In the genomic region with DNA sequence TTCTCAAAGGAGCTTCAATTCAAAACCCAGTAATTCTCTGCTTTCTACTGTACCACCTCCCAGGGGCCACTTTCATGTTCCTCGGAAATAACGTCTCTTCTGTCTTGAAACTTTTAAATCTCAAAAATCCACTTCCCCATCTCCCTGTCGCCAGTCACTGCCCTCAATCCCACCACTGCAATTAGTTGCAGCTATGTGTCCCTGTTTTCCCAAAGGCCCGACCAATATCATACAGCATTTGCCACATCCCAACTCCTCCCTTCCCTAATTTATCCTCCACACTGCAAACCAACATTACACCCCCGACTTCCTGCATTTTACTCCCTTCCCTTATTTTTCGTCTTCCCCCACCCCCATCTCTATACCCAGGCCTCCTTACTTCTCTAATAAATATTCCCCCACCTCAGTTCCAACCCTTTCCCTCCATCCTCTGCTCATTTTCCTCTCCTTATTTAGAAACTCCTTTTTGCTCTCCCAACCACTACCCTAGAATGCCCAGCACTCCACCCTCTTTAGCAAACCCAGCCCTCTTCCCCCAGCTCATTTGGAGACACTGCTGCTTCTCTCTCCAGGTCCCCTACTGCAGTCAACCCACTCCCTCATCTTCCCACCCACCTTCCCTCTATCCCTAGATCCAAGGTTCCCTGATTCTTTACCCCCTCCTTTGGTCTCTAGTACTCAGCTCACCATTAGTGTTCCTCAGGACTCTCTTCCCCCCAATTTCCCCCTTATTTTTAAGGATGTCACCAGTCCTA, we compare ENCODE assay signal across 8 cellular contexts. TPM values are rescaled to one million over a fixed set of nuclear protein-coding genes. Genes with fewer than 3 reads are reported as not detected.
DNase-seq lines count a peak whose midpoint lies in the region; ATAC-seq and TF ChIP-seq lines count a peak whose summit lies in the region.

No MANE protein-coding gene starts in this region.

- no peaks in the 10 kb centered on the region for H3K36me3 ChIP-seq in fibroblast of lung (ENCODE audit: control insufficient read depth, insufficient read depth, low read length)
- no peaks in the 10 kb centered on the region for H3K36me3 ChIP-seq in naive thymus-derived CD4-positive, alpha-beta T cell (ENCODE audit: control insufficient read depth in 2 of 3, insufficient read depth in 3 of 3, low read length in 3 of 3)

- H3K27me3 Mint-ChIP-seq in CD14-positive monocyte (ENCODE audit: low read depth in 3 of 3): peaks cover 0 to 7% (median 1%) of the 10 kb centered on the region in 3 donors
- peaks cover 0 to 18% (median 5%) of the 10 kb centered on the region in 5 donors for H3K27me3 Mint-ChIP-seq in naive thymus-derived CD4-positive, alpha-beta T cell

- H3K27me3 ChIP-seq in fibroblast of lung (ENCODE audit: control insufficient read depth, insufficient read depth, low read length): no peaks in the 10 kb centered on the region
- H3K27me3 ChIP-seq in naive thymus-derived CD4-positive, alpha-beta T cell (ENCODE audit: control insufficient read depth in 2 of 2, insufficient read depth in 2 of 2, low read length in 2 of 2): no peaks in the 10 kb centered on the region

- no peak overlapping the region for H2AFZ ChIP-seq in fibroblast of lung (ENCODE audit: low read length)

- no peaks in the 10 kb centered on the region for H4K20me1 ChIP-seq in fibroblast of lung (ENCODE audit: control insufficient read depth, extremely low read depth, insufficient read depth, low read length)

- ATAC-seq in naive thymus-derived CD4-positive, alpha-beta T cell: no peak
- ATAC-seq in HG03442 (IDR thresholded peaks at IDR 0.05; ENCODE audit: unreplicated experiment): no peak

- H3K4me1 ChIP-seq in fibroblast of lung (ENCODE audit: control insufficient read depth, extremely low read depth, insufficient read depth, low read length): peaks cover 18% of the 10 kb centered on the region
- H3K4me1 ChIP-seq in naive thymus-derived CD4-positive, alpha-beta T cell (ENCODE audit: control insufficient read depth in 2 of 2, insufficient read depth in 2 of 2, low read length in 2 of 2): peaks cover 16 to 26% of the 10 kb centered on the region in 2 donors

- H3K4me2 ChIP-seq in fibroblast of lung (ENCODE audit: extremely low read depth, insufficient read depth, low read length): peak overlapping the region; percentile 95

- H3K4me3 ChIP-seq in fibroblast of lung (replicated peaks in 1 of 4; ENCODE audit: control extremely low read depth in 1 of 4, insufficient read depth in 1 of 4, low read depth in 3 of 4, low read length in 4 of 4): peak overlapping the region; percentile 70 to 93 (median 78)
- H3K4me3 ChIP-seq in naive thymus-derived CD4-positive, alpha-beta T cell (ENCODE audit: low read length): peak overlapping the region; percentile 63

- no peaks in the 10 kb centered on the region for H3K36me3 Mint-ChIP-seq in CD14-positive monocyte
- H3K36me3 Mint-ChIP-seq in naive thymus-derived CD4-positive, alpha-beta T cell: peaks cover 0 to 2% (median 0%) of the 10 kb centered on the region in 5 donors

- no peaks in the 10 kb centered on the region for H3K9me3 Mint-ChIP-seq in CD14-positive monocyte
- peaks cover 0 to 3% (median 0%) of the 10 kb centered on the region in 11 donors for H3K9me3 Mint-ChIP-seq in naive thymus-derived CD4-positive, alpha-beta T cell

- intact Hi-C loops in CD14-positive monocyte (cut with micrococcal nuclease): loop anchor here (2.0 to 10.0 kb wide), 2 partner anchors 71 to 1517 kb away; partner anchors contain the start of genes MYO9A (in 1 of the 2) and SENP8 (in 1 of the 2)
- intact Hi-C loops in naive thymus-derived CD4-positive, alpha-beta T cell (cut with micrococcal nuclease): loop anchor here (2.0 to 10.0 kb wide), 5 partner anchors 363 to 1820 kb away; partner anchors contain the start of genes PML (in 2 of the 2), STOML1 (in 2 of the 2), ARIH1 (in 1 of the 2) and HEXA (in 1 of the 2)

- peak overlapping the region; percentile 89 for H3K9ac ChIP-seq in fibroblast of lung (ENCODE audit: insufficient read depth, low read length)

- H3K4me1 Mint-ChIP-seq in CD14-positive monocyte: peaks cover 71% of the 10 kb centered on the region
- peaks cover 37 to 67% (median 51%) of the 10 kb centered on the region in 7 donors for H3K4me1 Mint-ChIP-seq in naive thymus-derived CD4-positive, alpha-beta T cell

- H3K27ac ChIP-seq in fibroblast of lung (ENCODE audit: insufficient read depth, low read length): peak overlapping the region; percentile 79
- peak overlapping the region; percentile 74 for H3K27ac ChIP-seq in naive thymus-derived CD4-positive, alpha-beta T cell (ENCODE audit: low read depth, low read length)

- POLR2A ChIA-PET in naive thymus-derived CD4-positive, alpha-beta T cell (lab: Charles Lee): interaction anchor here (1.2 kb wide), 1 partner anchor 15 kb away, joined by 4 read pairs; no protein-coding TSS in a partner anchor

- peaks cover 56% of the 10 kb centered on the region for H3K79me2 ChIP-seq in fibroblast of lung (ENCODE audit: control insufficient read depth, insufficient read depth, low read length)

- H3K27ac Mint-ChIP-seq in CD14-positive monocyte: peak overlapping the region; percentile 82 to 93 (median 87)
- H3K27ac Mint-ChIP-seq in naive thymus-derived CD4-positive, alpha-beta T cell: peak overlapping the region in 8 of 9 donors; percentile 2 to 93 (median 72)

- TF ChIP-seq CTCF in CD14-positive monocyte (IDR thresholded peaks at IDR 0.05): no peak
- TF ChIP-seq CTCF in fibroblast of lung (conservative IDR thresholded peaks at IDR 0.05 in 1 of 2, IDR thresholded peaks at IDR 0.05 in 1 of 2; ENCODE audit: low read depth in 1 of 2, low read length in 2 of 2): no peak

- DNase-seq in CD14-positive monocyte (ENCODE audit: low spot score) (no peak), HT-29 (ENCODE audit: low spot score) (peak; percentile 36), UCSD-AML1 (lab: John Stamatoyannopoulos, UW; ENCODE audit: unreplicated experiment) (peak; percentile 29), fibroblast of lung (ENCODE audit: low read depth in 2 of 2) (peak; percentile 72 to 76), cerebellar nuclear complex (lab: John Stamatoyannopoulos, UW) (no peak), COLO668 (lab: John Stamatoyannopoulos, UW; ENCODE audit: unreplicated experiment) (no peak)
- DNase-seq in naive thymus-derived CD4-positive, alpha-beta T cell: peak in 3 of 9 donors; percentile 1 to 14 (median 11)

- CTCF ChIA-PET in naive thymus-derived CD4-positive, alpha-beta T cell (lab: Charles Lee): interaction anchor here (0.7 to 0.8 kb wide), 2 partner anchors 16 to 579 kb away, joined by 3 to 4 read pairs; no protein-coding TSS in a partner anchor

- no peaks in the 10 kb centered on the region for H3K9me3 ChIP-seq in fibroblast of lung (ENCODE audit: control insufficient read depth, insufficient read depth, low read depth, low read length)
- no peaks in the 10 kb centered on the region for H3K9me3 ChIP-seq in naive thymus-derived CD4-positive, alpha-beta T cell (ENCODE audit: control insufficient read depth in 2 of 3, low read length in 3 of 3)

- peak overlapping the region; percentile 91 to 97 for H3K4me3 Mint-ChIP-seq in CD14-positive monocyte
- H3K4me3 Mint-ChIP-seq in naive thymus-derived CD4-positive, alpha-beta T cell: peak overlapping the region; percentile 79 to 93 (median 88)

RNA-seq across cellular contexts. Expression of gene NPTN, which starts 1.1 kb away (rescaled TPM):
- polyA plus RNA-seq in CD14-positive monocyte (10 to 100 TPM; 86.5 to 88.0 TPM), fibroblast of lung (226 and 372 TPM in 2 replicates)
- total RNA-seq in HT-29 (2014; rRNA removed; shearing (Covaris generic)): 108 and 110 TPM in 2 replicates
- total RNA-seq in fibroblast of lung: 121 and 152 TPM in 2 replicates
- 152 and 229 TPM in 2 replicates for polyA plus RNA-seq in fibroblast of lung (2012)
- polyA minus RNA-seq in fibroblast of lung (ENCODE audit: low replicate concordance): 120 and 150 TPM in 2 replicates
- total RNA-seq in naive thymus-derived CD4-positive, alpha-beta T cell: 10 to 100 TPM; 26.8 to 48.2 (median 42.6) TPM
- polyA plus RNA-seq in naive thymus-derived CD4-positive, alpha-beta T cell: 10 to 100 TPM; 35.3 to 51.9 TPM

RNA-seq across cellular contexts. Expression of gene CD276, which starts 52.1 kb away (rescaled TPM):
- polyA plus RNA-seq in CD14-positive monocyte (under 1 TPM; 0.52 to 0.64 TPM), fibroblast of lung (103 and 108 TPM in 2 replicates)
- 70.6 and 84.1 TPM in 2 replicates for total RNA-seq in HT-29 (2014; rRNA removed; shearing (Covaris generic))
- 65.7 and 88.5 TPM in 2 replicates for total RNA-seq in fibroblast of lung
- 138 and 164 TPM in 2 replicates for polyA plus RNA-seq in fibroblast of lung (2012)
- 305 and 348 TPM in 2 replicates for polyA minus RNA-seq in fibroblast of lung (ENCODE audit: low replicate concordance)
- total RNA-seq in naive thymus-derived CD4-positive, alpha-beta T cell: 1 to 10 TPM in 2 of 5 experiments, under 1 TPM in 1, not detected in 2; 0.76 to 2.7 (median 1.9) TPM
- polyA plus RNA-seq in naive thymus-derived CD4-positive, alpha-beta T cell: not detected

Comparison
In these comparisons a context has a peak if more than half of its experiments do, and no peak if none do; other contexts are left out.
1. DNase-seq: peak in HT-29 (single experiment), UCSD-AML1 (single experiment) and fibroblast of lung (2 of 2); none in CD14-positive monocyte (single experiment), cerebellar nuclear complex (0 of 2) and COLO668 (single experiment).
2. RNA of gene CD276, which starts 52.1 kb away (total RNA-seq): 65.7 to 88.5 TPM in fibroblast of lung and 70.6 to 84.1 TPM in HT-29; 0.76 to 2.7 TPM in naive thymus-derived CD4-positive, alpha-beta T cell; every median in the first group is over 10 times any median in the second.